In genomic region chr1:52055066-52055853, GRCh38 we compare ENCODE assay signal across 1 cellular context.
TF ChIP-seq lines count a peak whose summit lies in the region.

Gene TXNDC12, minus strand, starts transcription at chr1:52055191. Its CDS starts 95 bp downstream, at chr1:52055096.

TF ChIP-seq in GM23338, 12 proteins besides CTCF, POLR2A, EP300 and RAD21 (continued from another document):
- TF ChIP-seq ZNF462 (CRISPR knock-in tag; IDR thresholded peaks at IDR 0.05): no peak
- TF ChIP-seq JUNB (IDR thresholded peaks at IDR 0.05; ENCODE audit: unreplicated experiment): no peak
- TF ChIP-seq ZNF331 (CRISPR knock-in tag; IDR thresholded peaks at IDR 0.05; ENCODE audit: low read depth): no peak
- TF ChIP-seq NANOG (IDR thresholded peaks at IDR 0.05; ENCODE audit: borderline replicate concordance): no peak
TF ChIP-seq in GM23338: peak in this region for 3.
